Comparison of ENCODE assay signal across 8 cellular contexts in genomic region chr3:111989061-111989678, GRCh38. TPM values are rescaled to one million over a fixed set of nuclear protein-coding genes. Genes with fewer than 3 reads are reported as not detected.
DNase-seq lines count a peak whose midpoint lies in the region; ATAC-seq, FAIRE-seq and TF ChIP-seq lines count a peak whose summit lies in the region.

No MANE protein-coding gene starts in this region.

- no peak overlapping the region for H2AFZ ChIP-seq in HepG2 (ENCODE audit: low read length)

- no peak overlapping the region for H3K9ac ChIP-seq in HepG2 (ENCODE audit: insufficient read depth, low read depth, low read length)

- H3K9me3 ChIP-seq in HepG2 (ENCODE audit: low read length) (no peaks in the 10 kb centered on the region), uterus (no peaks in the 10 kb centered on the region)

- H3K27ac ChIP-seq in HepG2 (ENCODE audit: extremely low read length, insufficient read depth, low read length), result no peak overlapping the region
- H3K27ac ChIP-seq in uterus, result no peak overlapping the region

- ATAC-seq in GM19463 (IDR thresholded peaks at IDR 0.05; ENCODE audit: unreplicated experiment) (peak; percentile 95), HG03457 (IDR thresholded peaks at IDR 0.05; ENCODE audit: unreplicated experiment) (peak; percentile 88), HepG2 (peak; percentile 96)

- in situ Hi-C loops in HepG2 (cut with HindIII; ENCODE audit: extremely low pct_ligation_motif_present, low pct_unique_long_range_greater_than_20kb), result no loop called here

- 47% methylated on average over 3 of the region's 3 CpGs for WGBS in HepG2 (ENCODE audit: low lambda C conversion rate)

- H3K4me1 ChIP-seq in HepG2 (ENCODE audit: insufficient read depth, low read length) (no peaks in the 10 kb centered on the region), uterus (no peaks in the 10 kb centered on the region)

- peak; percentile 20; the same call in 1 of the 2 replicates for TF ChIP-seq RAD21 in HepG2 (CRISPR knock-in tag; IDR thresholded peaks at IDR 0.05)

- H3K4me3 ChIP-seq in bronchial epithelial cell (ENCODE audit: low read depth, low read length), result no peak overlapping the region
- no peak overlapping the region for H3K4me3 ChIP-seq in HepG2 (replicated peaks in 1 of 3; ENCODE audit: insufficient read depth in 1 of 3, low read depth in 2 of 3, low read length in 3 of 3)
- no peak overlapping the region for H3K4me3 ChIP-seq in uterus

- no peak overlapping the region for H3K4me2 ChIP-seq in HepG2 (ENCODE audit: low read depth, low read length)

- DNase-seq in DMS79 treated with DMSO at 0.1 percent for 48 hours (lab: John Stamatoyannopoulos, UW) (peak; percentile 33), NCI-H524 treated with DMSO at 0.1 percent for 48 hours (lab: John Stamatoyannopoulos, UW) (peak; percentile 37), bronchial epithelial cell (ENCODE audit: low read depth) (peak; percentile 75), HepG2 (ENCODE audit: low spot score) (peak; percentile 53), uterus (no peak), islet precursor cell (no peak)

- POLR2A ChIA-PET in HepG2 (lab: Yijun Ruan, JAX), result interaction anchor here (1.3 to 2.6 kb wide), 2 partner anchors 10 to 24 kb away, joined by 6 to 21 read pairs; partner anchors contain the start of gene ABHD10

- FAIRE-seq in bronchial epithelial cell (lab: Jason Lieb, UNC), result no peak
- peak; percentile 66 for FAIRE-seq in HepG2 (lab: Jason Lieb, UNC)

- H3K27me3 ChIP-seq in bronchial epithelial cell (ENCODE audit: control insufficient read depth, insufficient read depth, low read length), result no peaks in the 10 kb centered on the region
- no peaks in the 10 kb centered on the region for H3K27me3 ChIP-seq in HepG2 (ENCODE audit: control insufficient read depth in 1 of 2, insufficient read depth in 2 of 2, low read length in 2 of 2)
- no peaks in the 10 kb centered on the region for H3K27me3 ChIP-seq in uterus

- CTCF ChIA-PET in HepG2 (lab: Yijun Ruan, JAX; ENCODE audit: low intra/inter-chr PET ratio, low total read pairs), result interaction anchor here (1.2 to 2.5 kb wide), 2 partner anchors 24 to 55 kb away, joined by 7 to 28 read pairs; no protein-coding TSS in a partner anchor

- TF ChIP-seq POLR2A in HepG2 (IDR thresholded peaks at IDR 0.05; ENCODE audit: insufficient read depth in 1 of 2, low read depth in 2 of 2, low read length in 2 of 2) (no peak), uterus (IDR thresholded peaks at IDR 0.05) (no peak)

- peaks cover 4% of the 10 kb centered on the region; the same call in 1 of the 2 replicates for H4K20me1 ChIP-seq in HepG2 (ENCODE audit: insufficient read depth, low read length)

- intact Hi-C loops in HepG2 (cut with micrococcal nuclease; ENCODE audit: unreplicated experiment), result loop anchor here (1.0 kb wide), 2 partner anchors 24 to 54 kb away; no protein-coding TSS in a partner anchor
- intact Hi-C loops in uterus (cut with DNase I; ENCODE audit: low total_unique reads), result no loop called here

- H3K79me2 ChIP-seq in HepG2 (ENCODE audit: insufficient read depth, low read length), result no peaks in the 10 kb centered on the region

- TF ChIP-seq EP300 in HepG2 (IDR thresholded peaks at IDR 0.05; ENCODE audit: low read depth in 2 of 2, low read length in 2 of 2) (no peak), HepG2 (CRISPR knock-in tag; IDR thresholded peaks at IDR 0.05; ENCODE audit: borderline replicate concordance) (no peak)

- TF ChIP-seq CTCF in bronchial epithelial cell (IDR thresholded peaks at IDR 0.05; ENCODE audit: insufficient read depth, low read length, severe bottlenecking), result peak; percentile 64
- TF ChIP-seq CTCF in HepG2 (CRISPR knock-in tag; IDR thresholded peaks at IDR 0.05), result peak; percentile 72
- TF ChIP-seq CTCF in uterus (IDR thresholded peaks at IDR 0.05), result peak; percentile 40 to 55 (median 50)

- BruUV-seq in HepG2 (replicated peaks; lab: Mats Ljungman, UMichigan), result no TSS peak

- H3K36me3 ChIP-seq in bronchial epithelial cell (ENCODE audit: control insufficient read depth, insufficient read depth, low read length) (peaks cover 5% of the 10 kb centered on the region), HepG2 (replicated peaks in 1 of 2; ENCODE audit: control insufficient read depth in 1 of 2, insufficient read depth in 2 of 2, low read length in 2 of 2) (peaks cover 6 to 28% of the 10 kb centered on the region in 2 experiments), uterus (no peaks in the 10 kb centered on the region)

RNA-seq across cellular contexts. Expression of gene TAGLN3, which starts 9.6 kb away (rescaled TPM):
- 0.77 and 1.8 TPM in 2 replicates for total RNA-seq in bronchial epithelial cell
- total RNA-seq in HepG2 (2016; rRNA removed; fragmentation: Illumina TruSeq; extraction: Trizol), result 0.80 and 0.91 TPM in 2 replicates
- total RNA-seq in HepG2 (2016; cell fraction: cytosol; rRNA removed; fragmentation: Illumina TruSeq; extraction: Trizol; ENCODE audit: low read depth), result 0.40 and 0.71 TPM in 2 replicates
- 0.43 and 0.77 TPM in 2 replicates for total RNA-seq in HepG2 (2016; cell fraction: insoluble cytoplasmic fraction; rRNA removed; fragmentation: Illumina TruSeq; extraction: Trizol)
- 0.34 and 0.86 TPM in 2 replicates for total RNA-seq in HepG2 (2016; cell fraction: membrane; rRNA removed; fragmentation: Illumina TruSeq; extraction: Trizol)
- not detected in 2 replicates for total RNA-seq in HepG2 (2016; cell fraction: nucleus; rRNA removed; fragmentation: Illumina TruSeq; extraction: Trizol)
- 0.51 and 0.60 TPM in 2 replicates for polyA plus RNA-seq in HepG2 (2011; rRNA removed)
- polyA plus RNA-seq in HepG2 (2011; cell fraction: cytosol; rRNA removed), result 0.35 and 0.43 TPM in 2 replicates
- 0.45 and 0.47 TPM in 2 replicates for polyA plus RNA-seq in HepG2 (2011; cell fraction: nucleus; rRNA removed)
- not detected in 2 replicates for polyA plus RNA-seq in HepG2 (2012)
- polyA plus RNA-seq in HepG2 (2016; cell fraction: cytosol; fragmentation: Illumina TruSeq; extraction: Trizol; ENCODE audit: low read depth), result 0.47 and 0.54 TPM in 2 replicates
- polyA plus RNA-seq in HepG2 (2016; cell fraction: insoluble cytoplasmic fraction; fragmentation: Illumina TruSeq; extraction: Trizol; ENCODE audit: low read depth), result 0.81 and 0.86 TPM in 2 replicates
- polyA plus RNA-seq in HepG2 (2016; cell fraction: membrane; fragmentation: Illumina TruSeq; extraction: Trizol; ENCODE audit: low read depth), result 0.52 and 0.73 TPM in 2 replicates
- 0.87 TPM in 1 of 2 replicates, not detected in the other for polyA plus RNA-seq in HepG2 (2016; cell fraction: nucleus; fragmentation: Illumina TruSeq; extraction: Trizol; ENCODE audit: insufficient read depth, low read depth)
- 0.44 TPM in 1 of 2 replicates, not detected in the other for polyA minus RNA-seq in HepG2 (2011; rRNA and poly(A)+ RNA removed; ENCODE audit: low replicate concordance)
- polyA minus RNA-seq in HepG2 (2011; cell fraction: cytosol; rRNA and poly(A)+ RNA removed), result not detected in 2 replicates
- not detected in 2 replicates for polyA minus RNA-seq in HepG2 (2011; cell fraction: nucleus; rRNA and poly(A)+ RNA removed)
- total RNA-seq in uterus, result 10 to 100 TPM in 1 of 4 donors, under 1 TPM in 1, not detected in 2; 0.48 to 11.2 TPM

RNA-seq across cellular contexts. Expression of gene ABHD10, which starts 10.3 kb away (rescaled TPM):
- total RNA-seq in bronchial epithelial cell, result 22.6 and 28.9 TPM in 2 replicates
- total RNA-seq in HepG2 (2016; rRNA removed; fragmentation: Illumina TruSeq; extraction: Trizol), result 50.2 and 84.8 TPM in 2 replicates
- total RNA-seq in HepG2 (2016; cell fraction: cytosol; rRNA removed; fragmentation: Illumina TruSeq; extraction: Trizol; ENCODE audit: low read depth), result 3.8 and 4.5 TPM in 2 replicates
- 50.2 and 84.9 TPM in 2 replicates for total RNA-seq in HepG2 (2016; cell fraction: insoluble cytoplasmic fraction; rRNA removed; fragmentation: Illumina TruSeq; extraction: Trizol)
- total RNA-seq in HepG2 (2016; cell fraction: membrane; rRNA removed; fragmentation: Illumina TruSeq; extraction: Trizol), result 13.5 and 16.1 TPM in 2 replicates
- total RNA-seq in HepG2 (2016; cell fraction: nucleus; rRNA removed; fragmentation: Illumina TruSeq; extraction: Trizol), result 27.8 and 30.5 TPM in 2 replicates
- 16.7 and 22.8 TPM in 2 replicates for polyA plus RNA-seq in HepG2 (2011; rRNA removed)
- polyA plus RNA-seq in HepG2 (2011; cell fraction: cytosol; rRNA removed), result 9.7 and 13.8 TPM in 2 replicates
- 7.1 and 8.8 TPM in 2 replicates for polyA plus RNA-seq in HepG2 (2011; cell fraction: nucleus; rRNA removed)
- 16.3 and 20.8 TPM in 2 replicates for polyA plus RNA-seq in HepG2 (2012)
- polyA plus RNA-seq in HepG2 (2016; cell fraction: cytosol; fragmentation: Illumina TruSeq; extraction: Trizol; ENCODE audit: low read depth), result 2.6 and 3.0 TPM in 2 replicates
- polyA plus RNA-seq in HepG2 (2016; cell fraction: insoluble cytoplasmic fraction; fragmentation: Illumina TruSeq; extraction: Trizol; ENCODE audit: low read depth), result 62.4 and 64.2 TPM in 2 replicates
- 7.6 and 8.6 TPM in 2 replicates for polyA plus RNA-seq in HepG2 (2016; cell fraction: membrane; fragmentation: Illumina TruSeq; extraction: Trizol; ENCODE audit: low read depth)
- 33.2 and 36.3 TPM in 2 replicates for polyA plus RNA-seq in HepG2 (2016; cell fraction: nucleus; fragmentation: Illumina TruSeq; extraction: Trizol; ENCODE audit: insufficient read depth, low read depth)
- polyA minus RNA-seq in HepG2 (2011; rRNA and poly(A)+ RNA removed; ENCODE audit: low replicate concordance), result 18.4 and 19.3 TPM in 2 replicates
- polyA minus RNA-seq in HepG2 (2011; cell fraction: cytosol; rRNA and poly(A)+ RNA removed), result 20.8 and 25.8 TPM in 2 replicates
- polyA minus RNA-seq in HepG2 (2011; cell fraction: nucleus; rRNA and poly(A)+ RNA removed), result 22.8 and 24.7 TPM in 2 replicates
- total RNA-seq in uterus, result 10 to 100 TPM; 25.6 to 74.1 (median 35.8) TPM

RNA-seq across cellular contexts. Expression of gene TMPRSS7, which starts 45.4 kb away (rescaled TPM):
- total RNA-seq in bronchial epithelial cell (under 0.01 and 0.13 TPM in 2 replicates), HepG2 (2016; rRNA removed; fragmentation: Illumina TruSeq; extraction: Trizol) (not detected in 2 replicates), uterus (not detected)
- not detected in 2 replicates for total RNA-seq in HepG2 (2016; cell fraction: cytosol; rRNA removed; fragmentation: Illumina TruSeq; extraction: Trizol; ENCODE audit: low read depth)
- not detected in 2 replicates for total RNA-seq in HepG2 (2016; cell fraction: insoluble cytoplasmic fraction; rRNA removed; fragmentation: Illumina TruSeq; extraction: Trizol)
- total RNA-seq in HepG2 (2016; cell fraction: membrane; rRNA removed; fragmentation: Illumina TruSeq; extraction: Trizol), result not detected in 2 replicates
- not detected in 2 replicates for total RNA-seq in HepG2 (2016; cell fraction: nucleus; rRNA removed; fragmentation: Illumina TruSeq; extraction: Trizol)
- not detected in 2 replicates for polyA plus RNA-seq in HepG2 (2011; rRNA removed)
- polyA plus RNA-seq in HepG2 (2011; cell fraction: cytosol; rRNA removed), result not detected in 2 replicates
- polyA plus RNA-seq in HepG2 (2011; cell fraction: nucleus; rRNA removed), result not detected in 2 replicates
- not detected in 2 replicates for polyA plus RNA-seq in HepG2 (2012)
- polyA plus RNA-seq in HepG2 (2016; cell fraction: cytosol; fragmentation: Illumina TruSeq; extraction: Trizol; ENCODE audit: low read depth), result not detected in 2 replicates
- not detected in 2 replicates for polyA plus RNA-seq in HepG2 (2016; cell fraction: insoluble cytoplasmic fraction; fragmentation: Illumina TruSeq; extraction: Trizol; ENCODE audit: low read depth)
- polyA plus RNA-seq in HepG2 (2016; cell fraction: membrane; fragmentation: Illumina TruSeq; extraction: Trizol; ENCODE audit: low read depth), result not detected in 2 replicates
- not detected in 2 replicates for polyA plus RNA-seq in HepG2 (2016; cell fraction: nucleus; fragmentation: Illumina TruSeq; extraction: Trizol; ENCODE audit: insufficient read depth, low read depth)
- not detected in 2 replicates for polyA minus RNA-seq in HepG2 (2011; rRNA and poly(A)+ RNA removed; ENCODE audit: low replicate concordance)
- polyA minus RNA-seq in HepG2 (2011; cell fraction: cytosol; rRNA and poly(A)+ RNA removed), result not detected in 2 replicates
- polyA minus RNA-seq in HepG2 (2011; cell fraction: nucleus; rRNA and poly(A)+ RNA removed), result not detected in 2 replicates

Comparison
In these comparisons a context has a peak if more than half of its experiments do, and no peak if none do; other contexts are left out.
1. DNase-seq: peak in DMS79 treated with DMSO at 0.1 percent for 48 hours (single experiment), NCI-H524 treated with DMSO at 0.1 percent for 48 hours (single experiment), bronchial epithelial cell (single experiment) and HepG2 (single experiment); none in uterus (0 of 2) and islet precursor cell (single experiment).
2. Peak in every context shown above with its lines, with median percentiles within 50 percentile points of each other: ATAC-seq and CTCF ChIP-seq.